Comparison of ENCODE assay signal across 1 cellular context in genomic region chr12:44299524-44299923, GRCh38.
TF ChIP-seq lines count a peak whose summit lies in the region.

No MANE protein-coding gene starts in this region.

TF ChIP-seq in H1, 55 proteins besides CTCF, POLR2A, EP300 and RAD21:
- TF ChIP-seq KDM1A (IDR thresholded peaks at IDR 0.05; ENCODE audit: borderline replicate concordance, low read length) (no peak), TEAD4 (IDR thresholded peaks at IDR 0.05; ENCODE audit: low read depth, low read length) (no peak), E2F6 (IDR thresholded peaks at IDR 0.05) (no peak), SP1 (IDR thresholded peaks at IDR 0.05; ENCODE audit: low read depth, low read length) (no peak), KDM5A (IDR thresholded peaks at IDR 0.05; ENCODE audit: low read length) (no peak), CHD7 (IDR thresholded peaks at IDR 0.05; ENCODE audit: insufficient replicate concordance, low read length) (no peak), ASH2L (IDR thresholded peaks at IDR 0.05; ENCODE audit: low read length) (no peak), CHD1 (IDR thresholded peaks at IDR 0.05; ENCODE audit: low read depth, low read length) (no peak), RNF2 (IDR thresholded peaks at IDR 0.05; ENCODE audit: borderline replicate concordance, low read depth, low read length, missing control alignments, poor library complexity, severe bottlenecking) (no peak), NANOG (IDR thresholded peaks at IDR 0.05; ENCODE audit: insufficient read depth, low read depth, low read length, poor library complexity, severe bottlenecking) (no peak), JUN (IDR thresholded peaks at IDR 0.05; ENCODE audit: low read depth, low read length) (no peak), CBX5 (IDR thresholded peaks at IDR 0.05; ENCODE audit: low read depth, low read length) (no peak)
TF ChIP-seq in H1: peak in this region for 0.
